1 cellular context compared by ENCODE assay signal in genomic region chr16:4350787-4351659, GRCh38.
TF ChIP-seq lines count a peak whose summit lies in the region.

Gene PAM16 (minus strand): TSS chr16:4351321. CDS start chr16:4351234, 87 bp downstream.

TF ChIP-seq in HepG2, 621 proteins besides CTCF, POLR2A, EP300 and RAD21 (continued from another document and continues in another):
- TF ChIP-seq ZBTB49 (CRISPR knock-in tag; IDR thresholded peaks at IDR 0.05; ENCODE audit: borderline replicate concordance) (no peak), ZNF260 (CRISPR knock-in tag; IDR thresholded peaks at IDR 0.05; ENCODE audit: borderline replicate concordance, low read depth) (no peak), HOXA9 (CRISPR knock-in tag; IDR thresholded peaks at IDR 0.05; ENCODE audit: borderline replicate concordance) (no peak), ZHX1 (CRISPR knock-in tag; IDR thresholded peaks at IDR 0.05; ENCODE audit: low read depth) (no peak), ERF (CRISPR knock-in tag; IDR thresholded peaks at IDR 0.05) (peak; percentile 44), SATB2 (CRISPR knock-in tag; IDR thresholded peaks at IDR 0.05) (no peak), ZNF776 (CRISPR knock-in tag; IDR thresholded peaks at IDR 0.05) (no peak), ZNF740 (CRISPR knock-in tag; IDR thresholded peaks at IDR 0.05) (no peak), MTERF4 (CRISPR knock-in tag; IDR thresholded peaks at IDR 0.05) (peak; percentile 64; the same call in 1 of the 2 replicates), ZNF770 (CRISPR knock-in tag; IDR thresholded peaks at IDR 0.05) (peak; percentile 15; the same call in 1 of the 2 replicates), ZNF569 (CRISPR knock-in tag; IDR thresholded peaks at IDR 0.05; ENCODE audit: borderline replicate concordance) (no peak), U2AF2 (IDR thresholded peaks at IDR 0.05; ENCODE audit: low read depth, low read length) (no peak), ZNF629 (CRISPR knock-in tag; conservative IDR thresholded peaks at IDR 0.05) (no peak), NONO (IDR thresholded peaks at IDR 0.05) (no peak), NONO (CRISPR knock-in tag; conservative IDR thresholded peaks at IDR 0.05) (peak; percentile 27; the same call in 1 of the 2 replicates), GFI1 (CRISPR knock-in tag; IDR thresholded peaks at IDR 0.05; ENCODE audit: borderline replicate concordance) (no peak; the same call in 1 of the 2 replicates), ZXDC (CRISPR knock-in tag; IDR thresholded peaks at IDR 0.05) (0 out of 2 replicates have a peak, but pooled peaks have one; percentile 64), PRMT3 (CRISPR knock-in tag; IDR thresholded peaks at IDR 0.05; ENCODE audit: borderline replicate concordance, low read depth) (no peak), NR0B2 (CRISPR knock-in tag; IDR thresholded peaks at IDR 0.05) (no peak), ZNF775 (CRISPR knock-in tag; IDR thresholded peaks at IDR 0.05; ENCODE audit: borderline replicate concordance) (no peak), IKZF4 (CRISPR knock-in tag; IDR thresholded peaks at IDR 0.05; ENCODE audit: borderline replicate concordance, low read depth, not compliant biosample characterization) (no peak), SMYD3 (CRISPR knock-in tag; IDR thresholded peaks at IDR 0.05) (no peak), FOXM1 (CRISPR knock-in tag; IDR thresholded peaks at IDR 0.05) (no peak), ZSCAN21 (CRISPR knock-in tag; IDR thresholded peaks at IDR 0.05; ENCODE audit: borderline replicate concordance) (no peak), TARDBP (CRISPR knock-in tag; IDR thresholded peaks at IDR 0.05) (no peak), ZBTB10 (CRISPR knock-in tag; IDR thresholded peaks at IDR 0.05; ENCODE audit: borderline replicate concordance) (no peak), ZHX2 (IDR thresholded peaks at IDR 0.05; ENCODE audit: low read depth) (no peak), ZHX2 (CRISPR knock-in tag; IDR thresholded peaks at IDR 0.05; ENCODE audit: borderline replicate concordance) (no peak), KDM5A (IDR thresholded peaks at IDR 0.05; ENCODE audit: borderline replicate concordance, low read length) (no peak), ARID2 (CRISPR knock-in tag; IDR thresholded peaks at IDR 0.05; ENCODE audit: borderline replicate concordance) (0 out of 2 replicates have a peak, but pooled peaks have one; percentile 15), ZC3H4 (CRISPR knock-in tag; IDR thresholded peaks at IDR 0.05; ENCODE audit: borderline replicate concordance) (no peak), ARHGAP35 (CRISPR knock-in tag; IDR thresholded peaks at IDR 0.05; ENCODE audit: borderline replicate concordance) (no peak; the same call in 1 of the 2 replicates), TCF7 (IDR thresholded peaks at IDR 0.05; ENCODE audit: low read depth) (no peak), ZNF75D (CRISPR knock-in tag; IDR thresholded peaks at IDR 0.05; ENCODE audit: borderline replicate concordance) (no peak), ZNF317 (CRISPR knock-in tag; IDR thresholded peaks at IDR 0.05) (no peak), THRA (CRISPR knock-in tag; IDR thresholded peaks at IDR 0.05; ENCODE audit: borderline replicate concordance) (no peak)
